In the genomic region with DNA sequence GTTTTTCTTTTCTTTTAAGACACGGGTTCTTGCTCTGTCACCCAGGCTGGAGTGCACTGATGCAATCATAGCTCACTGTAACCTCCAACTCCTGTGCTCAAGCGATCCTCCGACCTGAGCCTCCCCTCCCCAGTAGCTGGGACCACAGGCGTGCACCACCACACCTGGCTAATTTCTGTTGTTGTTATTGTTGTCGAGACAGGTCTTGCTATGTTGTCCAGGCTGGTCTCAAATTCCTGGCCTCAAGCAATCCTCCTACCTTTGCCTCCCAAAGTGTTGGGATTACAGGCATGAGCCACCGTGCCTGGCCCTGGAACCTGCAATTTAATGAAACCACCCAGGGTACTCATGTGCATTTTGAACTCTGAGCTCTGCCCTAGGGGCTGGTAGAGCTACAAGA, we compare ENCODE assay signal across 1 cellular context.
TF ChIP-seq lines count a peak whose summit lies in the region.

No MANE protein-coding gene starts in this region.

TF ChIP-seq in HepG2, 621 proteins besides CTCF, POLR2A, EP300 and RAD21:
- TF ChIP-seq, protein P1, sequence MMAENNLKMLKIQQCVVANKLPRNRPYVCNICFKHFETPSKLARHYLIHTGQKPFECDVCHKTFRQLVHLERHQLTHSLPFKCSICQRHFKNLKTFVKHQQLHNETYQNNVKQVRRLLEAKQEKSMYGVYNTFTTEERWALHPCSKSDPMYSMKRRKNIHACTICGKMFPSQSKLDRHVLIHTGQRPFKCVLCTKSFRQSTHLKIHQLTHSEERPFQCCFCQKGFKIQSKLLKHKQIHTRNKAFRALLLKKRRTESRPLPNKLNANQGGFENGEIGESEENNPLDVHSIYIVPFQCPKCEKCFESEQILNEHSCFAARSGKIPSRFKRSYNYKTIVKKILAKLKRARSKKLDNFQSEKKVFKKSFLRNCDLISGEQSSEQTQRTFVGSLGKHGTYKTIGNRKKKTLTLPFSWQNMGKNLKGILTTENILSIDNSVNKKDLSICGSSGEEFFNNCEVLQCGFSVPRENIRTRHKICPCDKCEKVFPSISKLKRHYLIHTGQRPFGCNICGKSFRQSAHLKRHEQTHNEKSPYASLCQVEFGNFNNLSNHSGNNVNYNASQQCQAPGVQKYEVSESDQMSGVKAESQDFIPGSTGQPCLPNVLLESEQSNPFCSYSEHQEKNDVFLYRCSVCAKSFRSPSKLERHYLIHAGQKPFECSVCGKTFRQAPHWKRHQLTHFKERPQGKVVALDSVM (CRISPR knock-in tag; IDR thresholded peaks at IDR 0.05) = peak; percentile 31; the same call in 1 of the 2 replicates
- TF ChIP-seq ZNF432 (CRISPR knock-in tag; IDR thresholded peaks at IDR 0.05; ENCODE audit: borderline replicate concordance) = no peak
